Comparison of ENCODE assay signal across 1 cellular context in the genomic region with DNA sequence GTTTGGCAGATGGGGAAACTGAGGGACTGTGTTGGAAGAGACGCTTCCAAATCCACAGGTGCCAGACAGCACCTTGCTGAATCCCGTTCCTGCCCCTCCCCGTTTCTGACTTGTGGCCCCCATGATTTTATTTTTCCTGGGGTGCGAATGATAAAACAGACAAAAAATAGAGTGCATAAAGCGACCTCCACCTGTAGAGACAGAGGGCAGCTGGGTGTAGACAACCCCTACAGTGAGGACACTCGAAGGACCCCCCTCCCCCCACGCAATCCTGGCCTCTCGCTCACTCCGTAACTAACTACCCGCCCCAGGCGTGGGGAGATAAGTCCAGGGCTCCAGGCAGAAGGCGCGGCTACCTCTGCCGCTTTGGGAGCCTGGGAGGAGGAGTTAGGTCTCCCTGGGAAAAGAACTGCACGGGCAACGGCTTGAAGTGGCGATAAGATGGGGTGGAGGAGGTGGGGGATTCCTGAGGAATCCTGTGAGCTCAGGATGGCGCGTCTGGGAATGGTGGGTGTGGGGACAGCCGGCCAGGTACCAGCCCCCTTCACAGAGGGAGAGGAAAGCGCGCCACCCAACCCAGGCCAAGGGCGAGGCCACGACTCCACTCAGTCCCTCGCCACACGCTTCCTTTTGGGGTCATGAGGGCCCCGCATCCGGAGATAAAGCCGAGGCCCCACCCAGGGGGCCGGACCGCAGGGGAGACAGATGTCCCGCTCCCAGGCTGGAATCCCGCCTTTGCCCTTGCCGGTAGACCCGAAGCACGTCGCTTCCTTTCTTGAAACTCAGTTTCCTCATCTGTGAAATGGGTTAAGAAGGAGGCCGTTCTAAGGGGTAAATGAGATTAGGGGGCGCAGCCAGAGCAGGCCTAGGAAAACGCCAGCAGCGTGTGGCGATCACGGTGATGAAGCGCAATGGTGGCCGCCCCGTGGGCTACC.
TF ChIP-seq lines count a peak whose summit lies in the region.

No MANE protein-coding gene starts in this region.

TF ChIP-seq in K562, 482 proteins besides CTCF, POLR2A, EP300 and RAD21 (continued from another document and continues in another):
- TF ChIP-seq, protein P1, sequence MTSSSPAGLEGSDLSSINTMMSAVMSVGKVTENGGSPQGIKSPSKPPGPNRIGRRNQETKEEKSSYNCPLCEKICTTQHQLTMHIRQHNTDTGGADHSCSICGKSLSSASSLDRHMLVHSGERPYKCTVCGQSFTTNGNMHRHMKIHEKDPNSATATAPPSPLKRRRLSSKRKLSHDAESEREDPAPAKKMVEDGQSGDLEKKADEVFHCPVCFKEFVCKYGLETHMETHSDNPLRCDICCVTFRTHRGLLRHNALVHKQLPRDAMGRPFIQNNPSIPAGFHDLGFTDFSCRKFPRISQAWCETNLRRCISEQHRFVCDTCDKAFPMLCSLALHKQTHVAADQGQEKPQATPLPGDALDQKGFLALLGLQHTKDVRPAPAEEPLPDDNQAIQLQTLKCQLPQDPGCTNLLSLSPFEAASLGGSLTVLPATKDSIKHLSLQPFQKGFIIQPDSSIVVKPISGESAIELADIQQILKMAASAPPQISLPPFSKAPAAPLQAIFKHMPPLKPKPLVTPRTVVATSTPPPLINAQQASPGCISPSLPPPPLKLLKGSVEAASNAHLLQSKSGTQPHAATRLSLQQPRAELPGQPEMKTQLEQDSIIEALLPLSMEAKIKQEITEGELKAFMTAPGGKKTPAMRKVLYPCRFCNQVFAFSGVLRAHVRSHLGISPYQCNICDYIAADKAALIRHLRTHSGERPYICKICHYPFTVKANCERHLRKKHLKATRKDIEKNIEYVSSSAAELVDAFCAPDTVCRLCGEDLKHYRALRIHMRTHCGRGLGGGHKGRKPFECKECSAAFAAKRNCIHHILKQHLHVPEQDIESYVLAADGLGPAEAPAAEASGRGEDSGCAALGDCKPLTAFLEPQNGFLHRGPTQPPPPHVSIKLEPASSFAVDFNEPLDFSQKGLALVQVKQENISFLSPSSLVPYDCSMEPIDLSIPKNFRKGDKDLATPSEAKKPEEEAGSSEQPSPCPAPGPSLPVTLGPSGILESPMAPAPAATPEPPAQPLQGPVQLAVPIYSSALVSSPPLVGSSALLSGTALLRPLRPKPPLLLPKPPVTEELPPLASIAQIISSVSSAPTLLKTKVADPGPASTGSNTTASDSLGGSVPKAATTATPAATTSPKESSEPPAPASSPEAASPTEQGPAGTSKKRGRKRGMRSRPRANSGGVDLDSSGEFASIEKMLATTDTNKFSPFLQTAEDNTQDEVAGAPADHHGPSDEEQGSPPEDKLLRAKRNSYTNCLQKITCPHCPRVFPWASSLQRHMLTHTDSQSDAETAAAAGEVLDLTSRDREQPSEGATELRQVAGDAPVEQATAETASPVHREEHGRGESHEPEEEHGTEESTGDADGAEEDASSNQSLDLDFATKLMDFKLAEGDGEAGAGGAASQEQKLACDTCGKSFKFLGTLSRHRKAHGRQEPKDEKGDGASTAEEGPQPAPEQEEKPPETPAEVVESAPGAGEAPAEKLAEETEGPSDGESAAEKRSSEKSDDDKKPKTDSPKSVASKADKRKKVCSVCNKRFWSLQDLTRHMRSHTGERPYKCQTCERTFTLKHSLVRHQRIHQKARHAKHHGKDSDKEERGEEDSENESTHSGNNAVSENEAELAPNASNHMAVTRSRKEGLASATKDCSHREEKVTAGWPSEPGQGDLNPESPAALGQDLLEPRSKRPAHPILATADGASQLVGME (CRISPR knock-in tag; IDR thresholded peaks at IDR 0.05) = no peak
- TF ChIP-seq ZNF57 (CRISPR knock-in tag; IDR thresholded peaks at IDR 0.05) (no peak), PYGO2 (tag; IDR thresholded peaks at IDR 0.05) (no peak), POU5F1 (IDR thresholded peaks at IDR 0.05; ENCODE audit: borderline replicate concordance, low read depth, low read length, partially characterized antibody) (no peak), VEZF1 (CRISPR knock-in tag; IDR thresholded peaks at IDR 0.05) (no peak; the same call in 1 of the 2 replicates), XRCC3 (IDR thresholded peaks at IDR 0.05) (no peak), POLR2B (IDR thresholded peaks at IDR 0.05; ENCODE audit: low read depth, partially characterized antibody) (peak; percentile 45), CBFA2T2 (conservative IDR thresholded peaks at IDR 0.05) (peak; percentile 50), PHB (CRISPR knock-in tag; IDR thresholded peaks at IDR 0.05) (peak; percentile 30; the same call in 1 of the 2 replicates), MCM5 (IDR thresholded peaks at IDR 0.05; ENCODE audit: low read depth) (no peak), FOXA1 (IDR thresholded peaks at IDR 0.05; ENCODE audit: borderline replicate concordance) (no peak), BRD9 (IDR thresholded peaks at IDR 0.05; ENCODE audit: low read depth, partially characterized antibody) (peak; percentile 44), RNF219 (CRISPR knock-in tag; IDR thresholded peaks at IDR 0.05) (no peak), RB1 (IDR thresholded peaks at IDR 0.05; ENCODE audit: low read depth) (0 out of 2 replicates have a peak, but pooled peaks have one; percentile 21), NCOR1 (IDR thresholded peaks at IDR 0.05) (peak; percentile 73), ZBTB7A (IDR thresholded peaks at IDR 0.05; ENCODE audit: borderline replicate concordance, control insufficient read depth, low read depth, low read length) (no peak; the same call in none of the 2 replicates), MCM3 (IDR thresholded peaks at IDR 0.05) (no peak), ZNF764 (CRISPR knock-in tag; IDR thresholded peaks at IDR 0.05; ENCODE audit: low read depth) (no peak), RBM39 (optimal IDR thresholded peaks at IDR 0.05; ENCODE audit: low read depth, low read length) (no peak), RCOR1 (IDR thresholded peaks at IDR 0.05; ENCODE audit: borderline replicate concordance in 1 of 2, low read depth in 2 of 2, low read length in 2 of 2) (peak; percentile 47 to 71), ATF7 (IDR thresholded peaks at IDR 0.05) (0 out of 2 replicates have a peak, but pooled peaks have one; percentile 28), POLR2G (IDR thresholded peaks at IDR 0.05; ENCODE audit: low read depth, low read length) (peak; percentile 90), HBP1 (CRISPR knock-in tag; IDR thresholded peaks at IDR 0.05) (peak; percentile 55; the same call in 1 of the 2 replicates), ZNF324 (CRISPR knock-in tag; IDR thresholded peaks at IDR 0.05) (no peak), ETV5 (CRISPR knock-in tag; IDR thresholded peaks at IDR 0.05; ENCODE audit: low read depth) (peak; percentile 97), MEIS2 (IDR thresholded peaks at IDR 0.05; ENCODE audit: partially characterized antibody) (no peak), ZNF507 (tag; conservative IDR thresholded peaks at IDR 0.05) (no peak), CBX2 (IDR thresholded peaks at IDR 0.05; ENCODE audit: insufficient read depth, low read length, poor library complexity, severe bottlenecking) (no peak), HOXB6 (CRISPR knock-in tag; IDR thresholded peaks at IDR 0.05; ENCODE audit: borderline replicate concordance) (no peak), ZNF384 (IDR thresholded peaks at IDR 0.05; ENCODE audit: low read depth, low read length) (no peak), ZNF780A (CRISPR knock-in tag; IDR thresholded peaks at IDR 0.05) (no peak), ZNF23 (CRISPR knock-in tag; IDR thresholded peaks at IDR 0.05) (no peak), DIDO1 (tag; IDR thresholded peaks at IDR 0.05; ENCODE audit: low read depth) (no peak), ZFP36 (IDR thresholded peaks at IDR 0.05; ENCODE audit: low read depth, low read length, partially characterized antibody) (no peak), GTF2B (IDR thresholded peaks at IDR 0.05; ENCODE audit: extremely low read depth, insufficient read length) (no peak), ARNT (IDR thresholded peaks at IDR 0.05) (0 out of 4 replicates have a peak, but pooled peaks of 1 of the 2 experiments have one; percentile 6), NCOA1 (IDR thresholded peaks at IDR 0.05; ENCODE audit: low read depth) (no peak), ATF1 (CRISPR knock-in tag; IDR thresholded peaks at IDR 0.05) (no peak), ATF1 (tag; IDR thresholded peaks at IDR 0.05) (peak; percentile 54)
- TF ChIP-seq, protein P2, sequence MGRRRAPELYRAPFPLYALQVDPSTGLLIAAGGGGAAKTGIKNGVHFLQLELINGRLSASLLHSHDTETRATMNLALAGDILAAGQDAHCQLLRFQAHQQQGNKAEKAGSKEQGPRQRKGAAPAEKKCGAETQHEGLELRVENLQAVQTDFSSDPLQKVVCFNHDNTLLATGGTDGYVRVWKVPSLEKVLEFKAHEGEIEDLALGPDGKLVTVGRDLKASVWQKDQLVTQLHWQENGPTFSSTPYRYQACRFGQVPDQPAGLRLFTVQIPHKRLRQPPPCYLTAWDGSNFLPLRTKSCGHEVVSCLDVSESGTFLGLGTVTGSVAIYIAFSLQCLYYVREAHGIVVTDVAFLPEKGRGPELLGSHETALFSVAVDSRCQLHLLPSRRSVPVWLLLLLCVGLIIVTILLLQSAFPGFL (CRISPR knock-in tag; IDR thresholded peaks at IDR 0.05) = no peak
- TF ChIP-seq, protein P3, sequence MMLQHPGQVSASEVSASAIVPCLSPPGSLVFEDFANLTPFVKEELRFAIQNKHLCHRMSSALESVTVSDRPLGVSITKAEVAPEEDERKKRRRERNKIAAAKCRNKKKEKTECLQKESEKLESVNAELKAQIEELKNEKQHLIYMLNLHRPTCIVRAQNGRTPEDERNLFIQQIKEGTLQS (IDR thresholded peaks at IDR 0.05) = no peak
- TF ChIP-seq, protein P3 (CRISPR knock-in tag; conservative IDR thresholded peaks at IDR 0.05) = peak; percentile 53; the same call in 1 of the 2 replicates
- TF ChIP-seq, protein P4, sequence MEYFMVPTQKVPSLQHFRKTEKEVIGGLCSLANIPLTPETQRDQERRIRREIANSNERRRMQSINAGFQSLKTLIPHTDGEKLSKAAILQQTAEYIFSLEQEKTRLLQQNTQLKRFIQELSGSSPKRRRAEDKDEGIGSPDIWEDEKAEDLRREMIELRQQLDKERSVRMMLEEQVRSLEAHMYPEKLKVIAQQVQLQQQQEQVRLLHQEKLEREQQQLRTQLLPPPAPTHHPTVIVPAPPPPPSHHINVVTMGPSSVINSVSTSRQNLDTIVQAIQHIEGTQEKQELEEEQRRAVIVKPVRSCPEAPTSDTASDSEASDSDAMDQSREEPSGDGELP (CRISPR knock-in tag; IDR thresholded peaks at IDR 0.05; ENCODE audit: borderline replicate concordance) = peak; percentile 61; the same call in 1 of the 2 replicates
- TF ChIP-seq, protein P5, sequence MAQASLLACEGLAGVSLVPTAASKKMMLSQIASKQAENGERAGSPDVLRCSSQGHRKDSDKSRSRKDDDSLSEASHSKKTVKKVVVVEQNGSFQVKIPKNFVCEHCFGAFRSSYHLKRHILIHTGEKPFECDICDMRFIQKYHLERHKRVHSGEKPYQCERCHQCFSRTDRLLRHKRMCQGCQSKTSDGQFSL (CRISPR knock-in tag; IDR thresholded peaks at IDR 0.05) = no peak; the same call in none of the 2 replicates
- TF ChIP-seq, protein P5 (tag; IDR thresholded peaks at IDR 0.05) = no peak; a peak in 1 of 4 replicates
